ENCODE assay signal across 1 cellular context in genomic region chr7:30760514-30761213, GRCh38.
TF ChIP-seq lines count a peak whose summit lies in the region.

No MANE protein-coding gene starts in this region.

TF ChIP-seq in SK-N-SH, 30 proteins besides CTCF, POLR2A, EP300 and RAD21 (continued from another document):
- TF ChIP-seq, protein P1, sequence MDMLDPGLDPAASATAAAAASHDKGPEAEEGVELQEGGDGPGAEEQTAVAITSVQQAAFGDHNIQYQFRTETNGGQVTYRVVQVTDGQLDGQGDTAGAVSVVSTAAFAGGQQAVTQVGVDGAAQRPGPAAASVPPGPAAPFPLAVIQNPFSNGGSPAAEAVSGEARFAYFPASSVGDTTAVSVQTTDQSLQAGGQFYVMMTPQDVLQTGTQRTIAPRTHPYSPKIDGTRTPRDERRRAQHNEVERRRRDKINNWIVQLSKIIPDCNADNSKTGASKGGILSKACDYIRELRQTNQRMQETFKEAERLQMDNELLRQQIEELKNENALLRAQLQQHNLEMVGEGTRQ (IDR thresholded peaks at IDR 0.05; ENCODE audit: borderline replicate concordance, low read depth, low read length), result no peak
